In the genomic region with DNA sequence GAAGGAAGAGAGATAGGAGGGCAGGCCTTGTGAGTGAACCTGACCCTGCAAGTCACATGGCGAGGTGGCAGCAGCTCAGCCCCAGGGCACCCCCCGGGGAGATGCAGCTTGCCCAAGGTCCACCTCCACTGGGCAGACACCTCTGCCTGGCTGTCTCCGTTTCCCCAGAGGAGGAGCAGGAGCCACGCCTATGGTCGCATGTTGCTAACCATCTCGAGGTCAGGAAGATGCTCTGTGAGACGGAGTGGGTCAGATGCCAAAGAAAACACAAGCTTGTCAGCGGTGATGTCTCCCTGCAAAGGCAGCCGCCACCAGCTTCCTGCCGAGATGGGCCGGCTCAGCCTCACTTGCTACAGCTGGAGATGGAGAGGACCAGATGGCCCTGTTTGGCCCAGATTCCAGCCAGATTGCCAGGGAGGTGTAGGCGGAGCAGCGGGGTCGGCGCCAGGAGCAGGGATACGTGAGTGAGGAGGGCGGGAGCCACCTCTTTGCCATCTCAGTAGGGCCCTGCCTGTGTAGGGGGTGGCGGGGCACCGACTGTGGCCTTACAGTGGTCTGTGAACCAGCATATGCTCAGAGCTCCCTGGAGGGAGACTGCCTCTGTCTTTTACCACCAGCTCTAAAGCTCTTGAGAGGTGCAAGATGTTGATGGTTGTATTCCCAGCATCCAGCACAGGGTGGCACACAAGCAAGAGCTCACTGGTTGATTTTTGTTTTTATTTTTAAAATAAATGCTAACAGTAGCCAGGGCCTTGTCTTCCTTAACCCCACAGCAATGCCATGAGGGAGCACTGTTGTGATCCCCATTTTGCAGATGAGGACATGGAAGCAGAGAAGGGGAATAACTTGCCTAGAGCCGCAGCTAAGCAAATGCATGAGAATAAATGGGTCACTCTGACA, we compare ENCODE assay signal across 1 cellular context.
TF ChIP-seq lines count a peak whose summit lies in the region.

No MANE protein-coding gene starts in this region.

TF ChIP-seq in K562, 482 proteins besides CTCF, POLR2A, EP300 and RAD21 (continued from another document):
- TF ChIP-seq, protein P1, sequence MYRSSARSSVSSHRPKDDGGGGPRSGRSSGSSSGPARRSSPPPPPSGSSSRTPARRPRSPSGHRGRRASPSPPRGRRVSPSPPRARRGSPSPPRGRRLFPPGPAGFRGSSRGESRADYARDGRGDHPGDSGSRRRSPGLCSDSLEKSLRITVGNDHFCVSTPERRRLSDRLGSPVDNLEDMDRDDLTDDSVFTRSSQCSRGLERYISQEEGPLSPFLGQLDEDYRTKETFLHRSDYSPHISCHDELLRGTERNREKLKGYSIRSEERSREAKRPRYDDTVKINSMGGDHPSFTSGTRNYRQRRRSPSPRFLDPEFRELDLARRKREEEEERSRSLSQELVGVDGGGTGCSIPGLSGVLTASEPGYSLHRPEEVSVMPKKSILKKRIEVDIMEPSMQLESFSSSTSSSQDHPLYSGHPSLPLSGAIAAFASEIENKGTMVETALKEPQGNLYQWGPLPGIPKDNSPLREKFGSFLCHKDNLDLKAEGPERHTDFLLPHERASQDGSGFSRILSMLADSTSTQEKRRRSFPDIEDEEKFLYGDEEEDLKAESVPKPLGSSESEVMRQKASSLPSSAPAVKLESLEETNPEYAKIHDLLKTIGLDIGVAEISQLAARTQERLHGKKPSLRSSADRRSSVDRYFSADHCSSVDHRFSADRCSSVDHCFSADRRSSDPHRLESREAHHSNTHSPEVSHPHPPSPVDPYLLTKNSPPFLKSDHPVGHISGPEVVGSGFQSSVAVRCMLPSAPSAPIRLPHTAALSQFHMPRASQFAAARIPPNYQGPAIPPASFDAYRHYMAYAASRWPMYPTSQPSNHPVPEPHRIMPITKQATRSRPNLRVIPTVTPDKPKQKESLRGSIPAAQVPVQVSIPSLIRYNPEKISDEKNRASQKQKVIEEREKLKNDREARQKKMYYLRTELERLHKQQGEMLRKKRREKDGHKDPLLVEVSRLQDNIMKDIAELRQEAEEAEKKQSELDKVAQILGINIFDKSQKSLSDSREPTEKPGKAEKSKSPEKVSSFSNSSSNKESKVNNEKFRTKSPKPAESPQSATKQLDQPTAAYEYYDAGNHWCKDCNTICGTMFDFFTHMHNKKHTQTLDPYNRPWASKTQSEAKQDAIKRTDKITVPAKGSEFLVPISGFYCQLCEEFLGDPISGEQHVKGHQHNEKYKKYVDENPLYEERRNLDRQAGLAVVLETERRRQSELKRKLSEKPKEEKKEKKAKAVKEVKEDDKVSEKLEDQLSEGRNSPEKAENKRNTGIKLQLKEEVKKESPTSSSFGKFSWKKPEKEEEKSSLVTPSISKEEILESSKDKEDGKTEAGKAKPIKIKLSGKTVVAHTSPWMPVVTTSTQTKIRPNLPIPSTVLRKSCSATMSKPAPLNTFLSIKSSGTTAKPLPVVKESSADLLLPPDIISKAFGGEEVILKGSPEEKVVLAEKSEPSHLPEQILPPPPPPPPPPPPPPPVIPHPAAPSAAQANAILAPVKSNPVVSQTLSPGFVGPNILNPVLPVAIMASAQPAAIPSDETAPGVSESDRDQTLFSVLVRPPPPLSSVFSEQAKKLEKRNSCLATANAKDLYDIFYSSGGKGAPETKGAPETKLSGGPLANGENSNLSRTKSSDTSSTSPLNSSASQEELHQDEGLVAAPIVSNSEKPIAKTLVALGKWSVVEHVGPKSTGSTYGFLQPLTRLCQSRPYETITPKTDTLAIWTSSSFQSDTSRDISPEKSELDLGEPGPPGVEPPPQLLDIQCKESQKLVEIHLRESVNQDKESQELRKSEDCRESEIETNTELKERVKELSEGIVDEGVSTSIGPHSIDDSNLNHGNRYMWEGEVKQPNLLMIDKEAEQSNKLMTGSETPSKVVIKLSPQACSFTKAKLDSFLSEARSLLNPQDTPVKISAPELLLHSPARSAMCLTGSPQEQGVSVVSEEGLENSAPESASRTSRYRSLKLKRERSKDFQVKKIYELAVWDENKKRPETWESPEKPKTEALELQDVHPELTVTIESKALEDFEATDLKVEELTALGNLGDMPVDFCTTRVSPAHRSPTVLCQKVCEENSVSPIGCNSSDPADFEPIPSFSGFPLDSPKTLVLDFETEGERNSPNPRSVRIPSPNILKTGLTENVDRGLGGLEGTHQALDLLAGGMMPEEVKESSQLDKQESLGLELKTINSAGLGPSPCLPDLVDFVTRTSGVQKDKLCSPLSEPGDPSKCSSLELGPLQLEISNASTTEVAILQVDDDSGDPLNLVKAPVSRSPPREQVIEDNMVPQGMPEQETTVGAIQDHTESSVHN (IDR thresholded peaks at IDR 0.05; ENCODE audit: borderline replicate concordance in 1 of 2, low read depth in 1 of 2), result no peak
- no peak for TF ChIP-seq PYGO2 (tag; IDR thresholded peaks at IDR 0.05)
- TF ChIP-seq ERF (CRISPR knock-in tag; IDR thresholded peaks at IDR 0.05), result no peak
- TF ChIP-seq OTX1 (CRISPR knock-in tag; IDR thresholded peaks at IDR 0.05), result no peak
- no peak for TF ChIP-seq PTRF (tag; IDR thresholded peaks at IDR 0.05)
- no peak for TF ChIP-seq NCOR1 (IDR thresholded peaks at IDR 0.05)
- no peak for TF ChIP-seq HDAC8 (tag; IDR thresholded peaks at IDR 0.05)
- TF ChIP-seq HEY1 (CRISPR knock-in tag; IDR thresholded peaks at IDR 0.05; ENCODE audit: borderline replicate concordance), result no peak
- no peak for TF ChIP-seq SIN3A (IDR thresholded peaks at IDR 0.05; ENCODE audit: borderline replicate concordance in 2 of 2, control insufficient read depth in 1 of 2, low read depth in 2 of 2, low read length in 2 of 2)
- TF ChIP-seq, protein P2, sequence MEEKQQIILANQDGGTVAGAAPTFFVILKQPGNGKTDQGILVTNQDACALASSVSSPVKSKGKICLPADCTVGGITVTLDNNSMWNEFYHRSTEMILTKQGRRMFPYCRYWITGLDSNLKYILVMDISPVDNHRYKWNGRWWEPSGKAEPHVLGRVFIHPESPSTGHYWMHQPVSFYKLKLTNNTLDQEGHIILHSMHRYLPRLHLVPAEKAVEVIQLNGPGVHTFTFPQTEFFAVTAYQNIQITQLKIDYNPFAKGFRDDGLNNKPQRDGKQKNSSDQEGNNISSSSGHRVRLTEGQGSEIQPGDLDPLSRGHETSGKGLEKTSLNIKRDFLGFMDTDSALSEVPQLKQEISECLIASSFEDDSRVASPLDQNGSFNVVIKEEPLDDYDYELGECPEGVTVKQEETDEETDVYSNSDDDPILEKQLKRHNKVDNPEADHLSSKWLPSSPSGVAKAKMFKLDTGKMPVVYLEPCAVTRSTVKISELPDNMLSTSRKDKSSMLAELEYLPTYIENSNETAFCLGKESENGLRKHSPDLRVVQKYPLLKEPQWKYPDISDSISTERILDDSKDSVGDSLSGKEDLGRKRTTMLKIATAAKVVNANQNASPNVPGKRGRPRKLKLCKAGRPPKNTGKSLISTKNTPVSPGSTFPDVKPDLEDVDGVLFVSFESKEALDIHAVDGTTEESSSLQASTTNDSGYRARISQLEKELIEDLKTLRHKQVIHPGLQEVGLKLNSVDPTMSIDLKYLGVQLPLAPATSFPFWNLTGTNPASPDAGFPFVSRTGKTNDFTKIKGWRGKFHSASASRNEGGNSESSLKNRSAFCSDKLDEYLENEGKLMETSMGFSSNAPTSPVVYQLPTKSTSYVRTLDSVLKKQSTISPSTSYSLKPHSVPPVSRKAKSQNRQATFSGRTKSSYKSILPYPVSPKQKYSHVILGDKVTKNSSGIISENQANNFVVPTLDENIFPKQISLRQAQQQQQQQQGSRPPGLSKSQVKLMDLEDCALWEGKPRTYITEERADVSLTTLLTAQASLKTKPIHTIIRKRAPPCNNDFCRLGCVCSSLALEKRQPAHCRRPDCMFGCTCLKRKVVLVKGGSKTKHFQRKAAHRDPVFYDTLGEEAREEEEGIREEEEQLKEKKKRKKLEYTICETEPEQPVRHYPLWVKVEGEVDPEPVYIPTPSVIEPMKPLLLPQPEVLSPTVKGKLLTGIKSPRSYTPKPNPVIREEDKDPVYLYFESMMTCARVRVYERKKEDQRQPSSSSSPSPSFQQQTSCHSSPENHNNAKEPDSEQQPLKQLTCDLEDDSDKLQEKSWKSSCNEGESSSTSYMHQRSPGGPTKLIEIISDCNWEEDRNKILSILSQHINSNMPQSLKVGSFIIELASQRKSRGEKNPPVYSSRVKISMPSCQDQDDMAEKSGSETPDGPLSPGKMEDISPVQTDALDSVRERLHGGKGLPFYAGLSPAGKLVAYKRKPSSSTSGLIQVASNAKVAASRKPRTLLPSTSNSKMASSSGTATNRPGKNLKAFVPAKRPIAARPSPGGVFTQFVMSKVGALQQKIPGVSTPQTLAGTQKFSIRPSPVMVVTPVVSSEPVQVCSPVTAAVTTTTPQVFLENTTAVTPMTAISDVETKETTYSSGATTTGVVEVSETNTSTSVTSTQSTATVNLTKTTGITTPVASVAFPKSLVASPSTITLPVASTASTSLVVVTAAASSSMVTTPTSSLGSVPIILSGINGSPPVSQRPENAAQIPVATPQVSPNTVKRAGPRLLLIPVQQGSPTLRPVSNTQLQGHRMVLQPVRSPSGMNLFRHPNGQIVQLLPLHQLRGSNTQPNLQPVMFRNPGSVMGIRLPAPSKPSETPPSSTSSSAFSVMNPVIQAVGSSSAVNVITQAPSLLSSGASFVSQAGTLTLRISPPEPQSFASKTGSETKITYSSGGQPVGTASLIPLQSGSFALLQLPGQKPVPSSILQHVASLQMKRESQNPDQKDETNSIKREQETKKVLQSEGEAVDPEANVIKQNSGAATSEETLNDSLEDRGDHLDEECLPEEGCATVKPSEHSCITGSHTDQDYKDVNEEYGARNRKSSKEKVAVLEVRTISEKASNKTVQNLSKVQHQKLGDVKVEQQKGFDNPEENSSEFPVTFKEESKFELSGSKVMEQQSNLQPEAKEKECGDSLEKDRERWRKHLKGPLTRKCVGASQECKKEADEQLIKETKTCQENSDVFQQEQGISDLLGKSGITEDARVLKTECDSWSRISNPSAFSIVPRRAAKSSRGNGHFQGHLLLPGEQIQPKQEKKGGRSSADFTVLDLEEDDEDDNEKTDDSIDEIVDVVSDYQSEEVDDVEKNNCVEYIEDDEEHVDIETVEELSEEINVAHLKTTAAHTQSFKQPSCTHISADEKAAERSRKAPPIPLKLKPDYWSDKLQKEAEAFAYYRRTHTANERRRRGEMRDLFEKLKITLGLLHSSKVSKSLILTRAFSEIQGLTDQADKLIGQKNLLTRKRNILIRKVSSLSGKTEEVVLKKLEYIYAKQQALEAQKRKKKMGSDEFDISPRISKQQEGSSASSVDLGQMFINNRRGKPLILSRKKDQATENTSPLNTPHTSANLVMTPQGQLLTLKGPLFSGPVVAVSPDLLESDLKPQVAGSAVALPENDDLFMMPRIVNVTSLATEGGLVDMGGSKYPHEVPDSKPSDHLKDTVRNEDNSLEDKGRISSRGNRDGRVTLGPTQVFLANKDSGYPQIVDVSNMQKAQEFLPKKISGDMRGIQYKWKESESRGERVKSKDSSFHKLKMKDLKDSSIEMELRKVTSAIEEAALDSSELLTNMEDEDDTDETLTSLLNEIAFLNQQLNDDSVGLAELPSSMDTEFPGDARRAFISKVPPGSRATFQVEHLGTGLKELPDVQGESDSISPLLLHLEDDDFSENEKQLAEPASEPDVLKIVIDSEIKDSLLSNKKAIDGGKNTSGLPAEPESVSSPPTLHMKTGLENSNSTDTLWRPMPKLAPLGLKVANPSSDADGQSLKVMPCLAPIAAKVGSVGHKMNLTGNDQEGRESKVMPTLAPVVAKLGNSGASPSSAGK (IDR thresholded peaks at IDR 0.05), result no peak
- TF ChIP-seq PHB2 (IDR thresholded peaks at IDR 0.05; ENCODE audit: low read depth), result no peak
